Comparison of ENCODE assay signal across 1 cellular context in the genomic region with DNA sequence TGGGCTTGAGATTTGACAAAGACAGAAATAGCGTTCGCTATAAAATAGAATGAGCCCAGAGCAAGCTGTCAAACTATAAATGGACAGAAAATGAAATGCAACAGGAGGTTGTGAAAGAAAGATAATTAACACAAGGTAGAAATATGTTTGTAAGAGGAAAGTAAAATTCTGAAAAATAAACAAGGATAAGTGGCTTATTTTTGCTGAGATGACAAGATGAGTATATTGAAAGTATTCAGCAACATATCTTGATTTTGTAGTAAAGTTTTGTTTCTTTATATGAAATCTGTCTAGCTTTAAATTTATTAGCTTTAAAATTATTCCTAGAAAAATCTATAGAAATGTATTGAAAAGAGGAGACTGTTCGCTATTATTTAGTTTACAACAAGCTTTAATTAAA.
A peak's percentile ranks its signal among the peaks of the same experiment; 100 is the strongest.
TF ChIP-seq lines count a peak whose summit lies in the region.

No MANE protein-coding gene starts in this region.

TF ChIP-seq in IMR-90, 13 proteins besides CTCF, POLR2A, EP300 and RAD21:
- TF ChIP-seq MAZ (IDR thresholded peaks at IDR 0.05; ENCODE audit: borderline replicate concordance, low read depth, low read length) (no peak), MAFK (IDR thresholded peaks at IDR 0.05; ENCODE audit: low read depth, low read length) (peak; percentile 29; the same call in 1 of the 2 replicates)
